Comparison of ENCODE assay signal across 1 cellular context in genomic region chr17:3712811-3713463, GRCh38.
TF ChIP-seq lines count a peak whose summit lies in the region.

No MANE protein-coding gene starts in this region.

TF ChIP-seq in K562, 482 proteins besides CTCF, POLR2A, EP300 and RAD21 (continues in another document):
- no peak for TF ChIP-seq RAD51 (IDR thresholded peaks at IDR 0.05; ENCODE audit: borderline replicate concordance, low read depth)
- TF ChIP-seq ZNF277 (CRISPR knock-in tag; IDR thresholded peaks at IDR 0.05; ENCODE audit: borderline replicate concordance) = no peak
- TF ChIP-seq, protein P1, sequence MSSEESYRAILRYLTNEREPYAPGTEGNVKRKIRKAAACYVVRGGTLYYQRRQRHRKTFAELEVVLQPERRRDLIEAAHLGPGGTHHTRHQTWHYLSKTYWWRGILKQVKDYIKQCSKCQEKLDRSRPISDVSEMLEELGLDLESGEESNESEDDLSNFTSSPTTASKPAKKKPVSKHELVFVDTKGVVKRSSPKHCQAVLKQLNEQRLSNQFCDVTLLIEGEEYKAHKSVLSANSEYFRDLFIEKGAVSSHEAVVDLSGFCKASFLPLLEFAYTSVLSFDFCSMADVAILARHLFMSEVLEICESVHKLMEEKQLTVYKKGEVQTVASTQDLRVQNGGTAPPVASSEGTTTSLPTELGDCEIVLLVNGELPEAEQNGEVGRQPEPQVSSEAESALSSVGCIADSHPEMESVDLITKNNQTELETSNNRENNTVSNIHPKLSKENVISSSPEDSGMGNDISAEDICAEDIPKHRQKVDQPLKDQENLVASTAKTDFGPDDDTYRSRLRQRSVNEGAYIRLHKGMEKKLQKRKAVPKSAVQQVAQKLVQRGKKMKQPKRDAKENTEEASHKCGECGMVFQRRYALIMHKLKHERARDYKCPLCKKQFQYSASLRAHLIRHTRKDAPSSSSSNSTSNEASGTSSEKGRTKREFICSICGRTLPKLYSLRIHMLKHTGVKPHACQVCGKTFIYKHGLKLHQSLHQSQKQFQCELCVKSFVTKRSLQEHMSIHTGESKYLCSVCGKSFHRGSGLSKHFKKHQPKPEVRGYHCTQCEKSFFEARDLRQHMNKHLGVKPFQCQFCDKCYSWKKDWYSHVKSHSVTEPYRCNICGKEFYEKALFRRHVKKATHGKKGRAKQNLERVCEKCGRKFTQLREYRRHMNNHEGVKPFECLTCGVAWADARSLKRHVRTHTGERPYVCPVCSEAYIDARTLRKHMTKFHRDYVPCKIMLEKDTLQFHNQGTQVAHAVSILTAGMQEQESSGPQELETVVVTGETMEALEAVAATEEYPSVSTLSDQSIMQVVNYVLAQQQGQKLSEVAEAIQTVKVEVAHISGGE (CRISPR knock-in tag; IDR thresholded peaks at IDR 0.05) = no peak
- TF ChIP-seq, protein P2, sequence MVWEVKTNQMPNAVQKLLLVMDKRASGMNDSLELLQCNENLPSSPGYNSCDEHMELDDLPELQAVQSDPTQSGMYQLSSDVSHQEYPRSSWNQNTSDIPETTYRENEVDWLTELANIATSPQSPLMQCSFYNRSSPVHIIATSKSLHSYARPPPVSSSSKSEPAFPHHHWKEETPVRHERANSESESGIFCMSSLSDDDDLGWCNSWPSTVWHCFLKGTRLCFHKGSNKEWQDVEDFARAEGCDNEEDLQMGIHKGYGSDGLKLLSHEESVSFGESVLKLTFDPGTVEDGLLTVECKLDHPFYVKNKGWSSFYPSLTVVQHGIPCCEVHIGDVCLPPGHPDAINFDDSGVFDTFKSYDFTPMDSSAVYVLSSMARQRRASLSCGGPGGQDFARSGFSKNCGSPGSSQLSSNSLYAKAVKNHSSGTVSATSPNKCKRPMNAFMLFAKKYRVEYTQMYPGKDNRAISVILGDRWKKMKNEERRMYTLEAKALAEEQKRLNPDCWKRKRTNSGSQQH (CRISPR knock-in tag; IDR thresholded peaks at IDR 0.05) = no peak
- TF ChIP-seq ELF4 (CRISPR knock-in tag; IDR thresholded peaks at IDR 0.05) = no peak
- peak; percentile 61 for TF ChIP-seq L3MBTL2 (IDR thresholded peaks at IDR 0.05)
- no peak for TF ChIP-seq MNT (conservative IDR thresholded peaks at IDR 0.05)
- TF ChIP-seq OTX1 (CRISPR knock-in tag; IDR thresholded peaks at IDR 0.05) = no peak
- TF ChIP-seq CBX5 (IDR thresholded peaks at IDR 0.05; ENCODE audit: borderline replicate concordance, low read depth) = no peak
- peak; percentile 80 for TF ChIP-seq ZNF121 (CRISPR knock-in tag; conservative IDR thresholded peaks at IDR 0.05)
- TF ChIP-seq KDM2B (CRISPR knock-in tag; IDR thresholded peaks at IDR 0.05) = no peak
- no peak for TF ChIP-seq RBM17 (IDR thresholded peaks at IDR 0.05; ENCODE audit: borderline replicate concordance, low read depth, low read length)
- peak; percentile 60; the same call in 1 of the 2 replicates for TF ChIP-seq ESRRA (IDR thresholded peaks at IDR 0.05; ENCODE audit: borderline replicate concordance, low read depth)
- no peak for TF ChIP-seq BRCA1 (IDR thresholded peaks at IDR 0.05)
- TF ChIP-seq BRCA1 (CRISPR knock-in tag; IDR thresholded peaks at IDR 0.05) = no peak
- TF ChIP-seq DPF2 (IDR thresholded peaks at IDR 0.05) = peak; percentile 80
- TF ChIP-seq KDM5B (IDR thresholded peaks at IDR 0.05; ENCODE audit: insufficient replicate concordance, low read depth, low read length) = no peak
- TF ChIP-seq, protein P3, sequence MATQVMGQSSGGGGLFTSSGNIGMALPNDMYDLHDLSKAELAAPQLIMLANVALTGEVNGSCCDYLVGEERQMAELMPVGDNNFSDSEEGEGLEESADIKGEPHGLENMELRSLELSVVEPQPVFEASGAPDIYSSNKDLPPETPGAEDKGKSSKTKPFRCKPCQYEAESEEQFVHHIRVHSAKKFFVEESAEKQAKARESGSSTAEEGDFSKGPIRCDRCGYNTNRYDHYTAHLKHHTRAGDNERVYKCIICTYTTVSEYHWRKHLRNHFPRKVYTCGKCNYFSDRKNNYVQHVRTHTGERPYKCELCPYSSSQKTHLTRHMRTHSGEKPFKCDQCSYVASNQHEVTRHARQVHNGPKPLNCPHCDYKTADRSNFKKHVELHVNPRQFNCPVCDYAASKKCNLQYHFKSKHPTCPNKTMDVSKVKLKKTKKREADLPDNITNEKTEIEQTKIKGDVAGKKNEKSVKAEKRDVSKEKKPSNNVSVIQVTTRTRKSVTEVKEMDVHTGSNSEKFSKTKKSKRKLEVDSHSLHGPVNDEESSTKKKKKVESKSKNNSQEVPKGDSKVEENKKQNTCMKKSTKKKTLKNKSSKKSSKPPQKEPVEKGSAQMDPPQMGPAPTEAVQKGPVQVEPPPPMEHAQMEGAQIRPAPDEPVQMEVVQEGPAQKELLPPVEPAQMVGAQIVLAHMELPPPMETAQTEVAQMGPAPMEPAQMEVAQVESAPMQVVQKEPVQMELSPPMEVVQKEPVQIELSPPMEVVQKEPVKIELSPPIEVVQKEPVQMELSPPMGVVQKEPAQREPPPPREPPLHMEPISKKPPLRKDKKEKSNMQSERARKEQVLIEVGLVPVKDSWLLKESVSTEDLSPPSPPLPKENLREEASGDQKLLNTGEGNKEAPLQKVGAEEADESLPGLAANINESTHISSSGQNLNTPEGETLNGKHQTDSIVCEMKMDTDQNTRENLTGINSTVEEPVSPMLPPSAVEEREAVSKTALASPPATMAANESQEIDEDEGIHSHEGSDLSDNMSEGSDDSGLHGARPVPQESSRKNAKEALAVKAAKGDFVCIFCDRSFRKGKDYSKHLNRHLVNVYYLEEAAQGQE (CRISPR knock-in tag; IDR thresholded peaks at IDR 0.05; ENCODE audit: low read depth) = no peak
- TF ChIP-seq TFAP4 (CRISPR knock-in tag; IDR thresholded peaks at IDR 0.05; ENCODE audit: borderline replicate concordance) = no peak
- TF ChIP-seq, protein P4, sequence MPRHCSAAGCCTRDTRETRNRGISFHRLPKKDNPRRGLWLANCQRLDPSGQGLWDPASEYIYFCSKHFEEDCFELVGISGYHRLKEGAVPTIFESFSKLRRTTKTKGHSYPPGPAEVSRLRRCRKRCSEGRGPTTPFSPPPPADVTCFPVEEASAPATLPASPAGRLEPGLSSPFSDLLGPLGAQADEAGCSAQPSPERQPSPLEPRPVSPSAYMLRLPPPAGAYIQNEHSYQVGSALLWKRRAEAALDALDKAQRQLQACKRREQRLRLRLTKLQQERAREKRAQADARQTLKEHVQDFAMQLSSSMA (CRISPR knock-in tag; IDR thresholded peaks at IDR 0.05) = no peak
- TF ChIP-seq SMAD1 (IDR thresholded peaks at IDR 0.05; ENCODE audit: low read depth, low read length, partially characterized antibody) = no peak
- TF ChIP-seq TAF1 (IDR thresholded peaks at IDR 0.05; ENCODE audit: control insufficient read depth, extremely low read depth, insufficient read depth, low read length, severe bottlenecking) = no peak
- no peak for TF ChIP-seq KLF1 (tag; IDR thresholded peaks at IDR 0.05)
- no peak for TF ChIP-seq SRSF3 (IDR thresholded peaks at IDR 0.05; ENCODE audit: insufficient read depth, low read length)
- TF ChIP-seq ZFP36 (IDR thresholded peaks at IDR 0.05; ENCODE audit: low read depth, low read length, partially characterized antibody) = no peak
- TF ChIP-seq LEF1 (IDR thresholded peaks at IDR 0.05) = peak; percentile 63; the same call in 1 of the 2 replicates
- no peak for TF ChIP-seq ZFP1 (CRISPR knock-in tag; IDR thresholded peaks at IDR 0.05)
- TF ChIP-seq SREBF1 (IDR thresholded peaks at IDR 0.05; ENCODE audit: borderline replicate concordance, low read depth, low read length) = no peak
- no peak for TF ChIP-seq SRSF9 (IDR thresholded peaks at IDR 0.05; ENCODE audit: borderline replicate concordance, low read depth, low read length)
- no peak for TF ChIP-seq CREB1 (IDR thresholded peaks at IDR 0.05)
- TF ChIP-seq CREB1 (CRISPR knock-in tag; IDR thresholded peaks at IDR 0.05) = no peak
- TF ChIP-seq RBM22 (IDR thresholded peaks at IDR 0.05; ENCODE audit: low read depth, low read length, poor library complexity, severe bottlenecking) = no peak
- TF ChIP-seq NCOR1 (IDR thresholded peaks at IDR 0.05) = peak; percentile 59
- TF ChIP-seq E2F6 (IDR thresholded peaks at IDR 0.05; ENCODE audit: borderline replicate concordance in 1 of 2, extremely low read depth in 1 of 2, insufficient read depth in 1 of 2, insufficient read length in 1 of 2, low read depth in 1 of 2, low read length in 1 of 2, poor library complexity in 1 of 2, severe bottlenecking in 1 of 2) = no peak
- TF ChIP-seq HDAC3 (IDR thresholded peaks at IDR 0.05; ENCODE audit: borderline replicate concordance, partially characterized antibody) = no peak
- TF ChIP-seq RUNX1 (IDR thresholded peaks at IDR 0.05; ENCODE audit: low read depth) = no peak
- TF ChIP-seq, protein P5, sequence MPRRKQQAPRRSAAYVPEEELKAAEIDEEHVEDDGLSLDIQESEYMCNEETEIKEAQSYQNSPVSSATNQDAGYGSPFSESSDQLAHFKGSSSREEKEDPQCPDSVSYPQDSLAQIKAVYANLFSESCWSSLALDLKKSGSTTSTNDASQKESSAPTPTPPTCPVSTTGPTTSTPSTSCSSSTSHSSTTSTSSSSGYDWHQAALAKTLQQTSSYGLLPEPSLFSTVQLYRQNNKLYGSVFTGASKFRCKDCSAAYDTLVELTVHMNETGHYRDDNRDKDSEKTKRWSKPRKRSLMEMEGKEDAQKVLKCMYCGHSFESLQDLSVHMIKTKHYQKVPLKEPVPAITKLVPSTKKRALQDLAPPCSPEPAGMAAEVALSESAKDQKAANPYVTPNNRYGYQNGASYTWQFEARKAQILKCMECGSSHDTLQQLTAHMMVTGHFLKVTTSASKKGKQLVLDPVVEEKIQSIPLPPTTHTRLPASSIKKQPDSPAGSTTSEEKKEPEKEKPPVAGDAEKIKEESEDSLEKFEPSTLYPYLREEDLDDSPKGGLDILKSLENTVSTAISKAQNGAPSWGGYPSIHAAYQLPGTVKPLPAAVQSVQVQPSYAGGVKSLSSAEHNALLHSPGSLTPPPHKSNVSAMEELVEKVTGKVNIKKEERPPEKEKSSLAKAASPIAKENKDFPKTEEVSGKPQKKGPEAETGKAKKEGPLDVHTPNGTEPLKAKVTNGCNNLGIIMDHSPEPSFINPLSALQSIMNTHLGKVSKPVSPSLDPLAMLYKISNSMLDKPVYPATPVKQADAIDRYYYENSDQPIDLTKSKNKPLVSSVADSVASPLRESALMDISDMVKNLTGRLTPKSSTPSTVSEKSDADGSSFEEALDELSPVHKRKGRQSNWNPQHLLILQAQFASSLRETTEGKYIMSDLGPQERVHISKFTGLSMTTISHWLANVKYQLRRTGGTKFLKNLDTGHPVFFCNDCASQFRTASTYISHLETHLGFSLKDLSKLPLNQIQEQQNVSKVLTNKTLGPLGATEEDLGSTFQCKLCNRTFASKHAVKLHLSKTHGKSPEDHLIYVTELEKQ (CRISPR knock-in tag; IDR thresholded peaks at IDR 0.05) = no peak
- peak; percentile 91 for TF ChIP-seq EGR1 (conservative IDR thresholded peaks at IDR 0.05)
- no peak; the same call in 1 of the 2 replicates for TF ChIP-seq CTBP1 (IDR thresholded peaks at IDR 0.05; ENCODE audit: borderline replicate concordance)
- TF ChIP-seq THAP12 (CRISPR knock-in tag; IDR thresholded peaks at IDR 0.05) = no peak
- no peak for TF ChIP-seq ZNF644 (tag; IDR thresholded peaks at IDR 0.05; ENCODE audit: low read depth)
- peak; percentile 65; the same call in 1 of the 2 replicates for TF ChIP-seq SOX6 (IDR thresholded peaks at IDR 0.05)
- TF ChIP-seq MEF2A (IDR thresholded peaks at IDR 0.05; ENCODE audit: control insufficient read depth, low read depth, low read length) = no peak
- no peak for TF ChIP-seq ZNF3 (CRISPR knock-in tag; IDR thresholded peaks at IDR 0.05)
- TF ChIP-seq NR2F6 (CRISPR knock-in tag; IDR thresholded peaks at IDR 0.05) = no peak
- TF ChIP-seq CBFA2T2 (conservative IDR thresholded peaks at IDR 0.05) = peak; percentile 54
- TF ChIP-seq ZNF695 (CRISPR knock-in tag; IDR thresholded peaks at IDR 0.05) = no peak
